In the genomic region with DNA sequence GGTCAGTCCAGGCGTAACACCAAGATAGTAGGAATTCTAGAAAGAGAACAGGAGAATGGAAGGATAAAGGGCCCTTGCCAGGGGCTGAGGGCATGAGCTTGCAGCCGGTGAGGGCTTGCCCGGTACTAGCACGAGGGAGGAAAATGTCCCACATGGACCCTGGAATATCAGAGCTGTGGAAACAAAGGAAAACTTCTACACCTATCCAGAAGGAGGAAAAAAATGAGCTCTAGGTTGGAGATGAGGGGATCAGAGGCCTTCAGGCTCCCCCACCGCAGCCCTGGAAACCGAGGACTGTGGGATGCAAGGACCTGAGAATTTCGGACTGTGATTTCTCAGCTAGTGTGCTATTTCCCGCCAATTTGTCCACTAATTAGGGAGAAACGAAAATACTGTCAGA, we compare ENCODE assay signal across 32 cellular contexts. TPM values are rescaled to one million over a fixed set of nuclear protein-coding genes. Genes with fewer than 3 reads are reported as not detected.
"Had no signal": no experiment of that assay in that cellular context is flagged by ENCODE, and none has a peak within 500 bp of the region (broad histone marks: within the 10 kb centered on the region; RNA-seq: fewer than 3 reads in every experiment).

No MANE protein-coding gene starts in this region.

- H3K9me3 Mint-ChIP-seq: activated B cell treated with CpG ODN at 0.5 μM for 24 hours; activated CD4-positive, alpha-beta memory T cell treated with anti-CD3 and anti-CD28 coated beads, Interleukin-2, amount 10 ng/mL, durations not matched to agents 7 days and 5 days; activated CD4-positive, alpha-beta T cell treated with anti-CD3 and anti-CD28 coated beads, Interleukin-2, amount 10 ng/mL, durations not matched to agents 7 days and 5 days; activated naive CD4-positive, alpha-beta T cell treated with anti-CD3 and anti-CD28 coated beads, Interleukin-2, amount 10 ng/mL, durations not matched to agents 7 days and 5 days; activated naive CD4-positive, alpha-beta T cell treated with anti-CD3 and anti-CD28 coated beads, Interleukin-2, amount 50 U/mL, for 72 hours; activated naive CD8-positive, alpha-beta T cell treated with anti-CD3 and anti-CD28 coated beads, Interleukin-2, amount 50 U/mL, for 24 hours; activated T-cell treated with anti-CD3 and anti-CD28 coated beads, Interleukin-2, amount 50 U/mL, for 24 hours; activated T-cell treated with anti-CD3 and anti-CD28 coated beads, Interleukin-2, amount 50 U/mL, for 72 hours; T-helper 2 cell treated with Interferon-gamma antibody and Interleukin-4, amounts not matched to agents 5 μg/mL and 100 μg/mL, for 36 hours had no signal

- DNase-seq: activated B cell treated with CpG ODN at 0.5 μM for 24 hours; activated CD4-positive, alpha-beta memory T cell treated with anti-CD3 and anti-CD28 coated beads, Interleukin-2, amount 10 ng/mL, durations not matched to agents 7 days and 5 days; activated CD4-positive, alpha-beta T cell treated with anti-CD3 and anti-CD28 coated beads, Interleukin-2, amount 10 ng/mL, durations not matched to agents 7 days and 5 days; activated CD4-positive, alpha-beta T cell treated with anti-CD3 and anti-CD28 coated beads, Interleukin-2, amount 50 U/mL, for 4 hours; activated CD8-positive, alpha-beta memory T cell treated with anti-CD3 and anti-CD28 coated beads, Interleukin-2, amount 50 U/mL, for 48 hours; activated gamma-delta T cell; activated naive CD4-positive, alpha-beta T cell; activated naive CD8-positive, alpha-beta T cell treated with anti-CD3 and anti-CD28 coated beads, Interleukin-2, amount 50 U/mL, for 24 hours; activated T-cell treated with anti-CD3 and anti-CD28 coated beads for 4 hours; activated T-cell treated with anti-CD3 and anti-CD28 coated beads, Interleukin-2, amount 50 U/mL, for 72 hours; amygdala; central memory CD4-positive, alpha-beta T cell; cerebellar nuclear complex; colonic mucosa; effector CD8-positive, alpha-beta T cell; foreskin keratinocyte; gastrocnemius medialis; glutamatergic neuron; T-helper 1 cell; T-helper 17 cell; T1000; WERI-Rb-1 had no signal

- H3K27me3 ChIP-seq: adrenal gland, body of pancreas, colonic mucosa, gastrocnemius medialis, heart left ventricle had no signal

- H3K27ac ChIP-seq: adrenal gland, body of pancreas, colonic mucosa, esophagus muscularis mucosa, foreskin keratinocyte, gastrocnemius medialis, heart left ventricle, WERI-Rb-1 had no signal

- H3K36me3 ChIP-seq: adrenal gland, colonic mucosa, gastrocnemius medialis, WERI-Rb-1 had no signal

- H3K4me1 ChIP-seq: adrenal gland, body of pancreas, colonic mucosa, esophagus muscularis mucosa, foreskin keratinocyte, gastrocnemius medialis had no signal

- H3K4me3 ChIP-seq: adrenal gland, body of pancreas, colonic mucosa, esophagus muscularis mucosa, gastrocnemius medialis, heart left ventricle had no signal

- H3K4me1 Mint-ChIP-seq: activated B cell treated with CpG ODN at 0.5 μM for 24 hours; activated CD4-positive, alpha-beta memory T cell treated with anti-CD3 and anti-CD28 coated beads, Interleukin-2, amount 10 ng/mL, durations not matched to agents 7 days and 5 days; activated CD4-positive, alpha-beta T cell treated with anti-CD3 and anti-CD28 coated beads, Interleukin-2, amount 10 ng/mL, durations not matched to agents 7 days and 5 days; activated naive CD4-positive, alpha-beta T cell treated with anti-CD3 and anti-CD28 coated beads, Interleukin-2, amount 10 ng/mL, durations not matched to agents 7 days and 5 days; activated naive CD8-positive, alpha-beta T cell treated with anti-CD3 and anti-CD28 coated beads, Interleukin-2, amount 50 U/mL, for 24 hours had no signal

- H3K4me3 Mint-ChIP-seq: activated B cell treated with CpG ODN at 0.5 μM for 24 hours; activated CD4-positive, alpha-beta memory T cell treated with anti-CD3 and anti-CD28 coated beads, Interleukin-2, amount 10 ng/mL, durations not matched to agents 7 days and 5 days; activated CD4-positive, alpha-beta T cell treated with anti-CD3 and anti-CD28 coated beads, Interleukin-2, amount 10 ng/mL, durations not matched to agents 7 days and 5 days; activated naive CD4-positive, alpha-beta T cell treated with anti-CD3 and anti-CD28 coated beads, Interleukin-2, amount 10 ng/mL, durations not matched to agents 7 days and 5 days; activated naive CD8-positive, alpha-beta T cell treated with anti-CD3 and anti-CD28 coated beads, Interleukin-2, amount 50 U/mL, for 24 hours; activated T-cell treated with anti-CD3 and anti-CD28 coated beads, Interleukin-2, amount 50 U/mL, for 24 hours; activated T-cell treated with anti-CD3 and anti-CD28 coated beads, Interleukin-2, amount 50 U/mL, for 72 hours; T-helper 17 cell; T-helper 2 cell treated with Interferon-gamma antibody and Interleukin-4, amounts not matched to agents 5 μg/mL and 100 μg/mL, for 36 hours had no signal

- ATAC-seq: activated CD4-positive, CD25-positive, alpha-beta regulatory T cell treated with anti-CD3 and anti-CD28 coated beads, Interleukin-2, amount 50 U/mL, for 24 hours; activated naive CD4-positive, alpha-beta T cell treated with anti-CD3 and anti-CD28 coated beads, Interleukin-2, amount 50 U/mL, for 72 hours; activated naive CD8-positive, alpha-beta T cell treated with anti-CD3 and anti-CD28 coated beads, Interleukin-2, amount 50 U/mL, for 24 hours; activated T-cell treated with anti-CD3 and anti-CD28 coated beads, Interleukin-2, amount 50 U/mL, for 72 hours; body of pancreas; foreskin keratinocyte; gastrocnemius medialis; heart left ventricle; T-helper 17 cell had no signal

- H3K27ac Mint-ChIP-seq: activated B cell treated with CpG ODN at 0.5 μM for 24 hours; activated CD4-positive, alpha-beta memory T cell treated with anti-CD3 and anti-CD28 coated beads, Interleukin-2, amount 10 ng/mL, durations not matched to agents 7 days and 5 days; activated CD4-positive, alpha-beta T cell treated with anti-CD3 and anti-CD28 coated beads, Interleukin-2, amount 10 ng/mL, durations not matched to agents 7 days and 5 days; activated naive CD4-positive, alpha-beta T cell treated with anti-CD3 and anti-CD28 coated beads, Interleukin-2, amount 10 ng/mL, durations not matched to agents 7 days and 5 days; activated naive CD4-positive, alpha-beta T cell treated with anti-CD3 and anti-CD28 coated beads, Interleukin-2, amount 50 U/mL, for 72 hours; activated naive CD8-positive, alpha-beta T cell treated with anti-CD3 and anti-CD28 coated beads, Interleukin-2, amount 50 U/mL, for 24 hours; activated T-cell treated with anti-CD3 and anti-CD28 coated beads, Interleukin-2, amount 50 U/mL, for 24 hours; activated T-cell treated with anti-CD3 and anti-CD28 coated beads, Interleukin-2, amount 50 U/mL, for 72 hours; T-helper 17 cell; T-helper 2 cell treated with Interferon-gamma antibody and Interleukin-4, amounts not matched to agents 5 μg/mL and 100 μg/mL, for 36 hours had no signal

- H3K36me3 Mint-ChIP-seq: activated naive CD4-positive, alpha-beta T cell treated with anti-CD3 and anti-CD28 coated beads, Interleukin-2, amount 10 ng/mL, durations not matched to agents 7 days and 5 days; activated naive CD4-positive, alpha-beta T cell treated with anti-CD3 and anti-CD28 coated beads, Interleukin-2, amount 50 U/mL, for 72 hours had no signal

- H3K9me3 ChIP-seq: adrenal gland, body of pancreas, colonic mucosa, esophagus muscularis mucosa, gastrocnemius medialis, heart left ventricle had no signal

RNA-seq across cellular contexts. Expression of a gene that starts 22.1 kb away (rescaled TPM):
- total RNA-seq: activated B cell treated with CpG ODN at 0.5 μM for 24 hours; activated CD4-positive, alpha-beta memory T cell treated with anti-CD3 and anti-CD28 coated beads, Interleukin-2, amount 10 ng/mL, durations not matched to agents 7 days and 5 days; activated CD4-positive, alpha-beta T cell treated with anti-CD3 and anti-CD28 coated beads, Interleukin-2, amount 10 ng/mL, durations not matched to agents 7 days and 5 days; epithelial cell of proximal tubule; foreskin keratinocyte had no signal
- polyA plus RNA-seq: foreskin keratinocyte had no signal
